ENCODE assay signal across 3 cellular contexts in genomic region chr6:35988047-35988446, GRCh38. TPM values are rescaled to one million over a fixed set of nuclear protein-coding genes. Genes with fewer than 3 reads are reported as not detected.
"Had no signal": no experiment of that assay in that cellular context is flagged by ENCODE, and none has a peak within 500 bp of the region (broad histone marks: within the 10 kb centered on the region; RNA-seq: fewer than 3 reads in every experiment).

No MANE protein-coding gene starts in this region.

RNA-seq across cellular contexts. Expression of gene SLC26A8, which starts 36.4 kb away (rescaled TPM):
- total RNA-seq: GM23248, H4, HFFc6 had no signal
- polyA plus RNA-seq: GM23248 had no signal
